ENCODE assay signal across 1 cellular context in genomic region chr22:29458551-29458950, GRCh38.
TF ChIP-seq lines count a peak whose summit lies in the region.

No MANE protein-coding gene starts in this region.

TF ChIP-seq in K562, 482 proteins besides CTCF, POLR2A, EP300 and RAD21 (continued from another document):
- TF ChIP-seq, protein P1, sequence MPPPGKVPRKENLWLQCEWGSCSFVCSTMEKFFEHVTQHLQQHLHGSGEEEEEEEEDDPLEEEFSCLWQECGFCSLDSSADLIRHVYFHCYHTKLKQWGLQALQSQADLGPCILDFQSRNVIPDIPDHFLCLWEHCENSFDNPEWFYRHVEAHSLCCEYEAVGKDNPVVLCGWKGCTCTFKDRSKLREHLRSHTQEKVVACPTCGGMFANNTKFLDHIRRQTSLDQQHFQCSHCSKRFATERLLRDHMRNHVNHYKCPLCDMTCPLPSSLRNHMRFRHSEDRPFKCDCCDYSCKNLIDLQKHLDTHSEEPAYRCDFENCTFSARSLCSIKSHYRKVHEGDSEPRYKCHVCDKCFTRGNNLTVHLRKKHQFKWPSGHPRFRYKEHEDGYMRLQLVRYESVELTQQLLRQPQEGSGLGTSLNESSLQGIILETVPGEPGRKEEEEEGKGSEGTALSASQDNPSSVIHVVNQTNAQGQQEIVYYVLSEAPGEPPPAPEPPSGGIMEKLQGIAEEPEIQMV (tag; conservative IDR thresholded peaks at IDR 0.05; ENCODE audit: low read depth) = no peak
- TF ChIP-seq ZNF695 (CRISPR knock-in tag; IDR thresholded peaks at IDR 0.05) = no peak
- TF ChIP-seq FIP1L1 (IDR thresholded peaks at IDR 0.05; ENCODE audit: low read depth, low read length, poor library complexity, severe bottlenecking) = no peak
- TF ChIP-seq ZNF253 (CRISPR knock-in tag; conservative IDR thresholded peaks at IDR 0.05) = no peak
- no peak for TF ChIP-seq HNRNPH1 (optimal IDR thresholded peaks at IDR 0.05; ENCODE audit: low read depth, low read length)
- TF ChIP-seq ZNF507 (tag; conservative IDR thresholded peaks at IDR 0.05) = no peak
- peak; percentile 62; the same call in 1 of the 2 replicates for TF ChIP-seq CEBPB (tag; IDR thresholded peaks at IDR 0.05)
- TF ChIP-seq ZFPM2 (CRISPR knock-in tag; IDR thresholded peaks at IDR 0.05) = no peak
- no peak for TF ChIP-seq CXXC5 (CRISPR knock-in tag; IDR thresholded peaks at IDR 0.05)
- TF ChIP-seq EWSR1 (IDR thresholded peaks at IDR 0.05; ENCODE audit: borderline replicate concordance, low read depth, partially characterized antibody) = no peak
- TF ChIP-seq, protein P2, sequence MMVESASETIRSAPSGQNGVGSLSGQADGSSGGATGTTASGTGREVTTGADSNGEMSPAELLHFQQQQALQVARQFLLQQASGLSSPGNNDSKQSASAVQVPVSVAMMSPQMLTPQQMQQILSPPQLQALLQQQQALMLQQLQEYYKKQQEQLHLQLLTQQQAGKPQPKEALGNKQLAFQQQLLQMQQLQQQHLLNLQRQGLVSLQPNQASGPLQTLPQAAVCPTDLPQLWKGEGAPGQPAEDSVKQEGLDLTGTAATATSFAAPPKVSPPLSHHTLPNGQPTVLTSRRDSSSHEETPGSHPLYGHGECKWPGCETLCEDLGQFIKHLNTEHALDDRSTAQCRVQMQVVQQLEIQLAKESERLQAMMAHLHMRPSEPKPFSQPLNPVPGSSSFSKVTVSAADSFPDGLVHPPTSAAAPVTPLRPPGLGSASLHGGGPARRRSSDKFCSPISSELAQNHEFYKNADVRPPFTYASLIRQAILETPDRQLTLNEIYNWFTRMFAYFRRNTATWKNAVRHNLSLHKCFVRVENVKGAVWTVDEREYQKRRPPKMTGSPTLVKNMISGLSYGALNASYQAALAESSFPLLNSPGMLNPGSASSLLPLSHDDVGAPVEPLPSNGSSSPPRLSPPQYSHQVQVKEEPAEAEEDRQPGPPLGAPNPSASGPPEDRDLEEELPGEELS (CRISPR knock-in tag; IDR thresholded peaks at IDR 0.05; ENCODE audit: borderline replicate concordance) = no peak
TF ChIP-seq in K562: peak in this region for 2.
